18 cellular contexts compared by ENCODE assay signal in the genomic region with DNA sequence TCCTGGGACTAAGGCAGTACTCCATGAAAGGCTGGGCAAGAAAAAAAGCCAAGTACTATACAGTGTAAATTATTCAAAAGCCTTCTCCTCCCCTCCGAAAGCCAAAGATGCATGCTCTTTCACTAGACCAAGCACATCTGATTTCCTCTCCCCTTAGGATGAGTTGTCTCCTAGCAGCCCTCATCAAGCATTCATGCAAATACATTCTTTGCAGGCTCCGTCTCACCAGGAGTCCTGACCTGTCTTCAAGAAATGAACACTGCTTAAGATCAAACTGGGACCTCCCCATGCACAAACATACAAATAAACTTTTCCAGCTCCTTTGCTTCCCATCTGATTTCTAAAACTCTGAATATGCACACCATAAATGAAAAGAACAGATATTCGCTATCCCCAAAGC.
"Had no signal": no experiment of that assay in that cellular context is flagged by ENCODE, and none has a peak within 500 bp of the region (broad histone marks: within the 10 kb centered on the region; RNA-seq: fewer than 3 reads in every experiment).

No MANE protein-coding gene starts in this region.

- H3K36me3 Mint-ChIP-seq: naive thymus-derived CD4-positive, alpha-beta T cell had no signal

- H3K4me1 ChIP-seq: gastrocnemius medialis had no signal

- H3K4me3 Mint-ChIP-seq: immature natural killer cell; naive thymus-derived CD4-positive, alpha-beta T cell; nephron progenitor cell had no signal

- H3K27ac Mint-ChIP-seq: immature natural killer cell; naive thymus-derived CD4-positive, alpha-beta T cell; nephron progenitor cell had no signal

- H3K4me3 ChIP-seq: coronary artery, dorsolateral prefrontal cortex, gastrocnemius medialis, right atrium auricular region, sigmoid colon, skin epidermis, stomach, thoracic aorta, transverse colon had no signal

- H3K36me3 ChIP-seq: gastrocnemius medialis, right atrium auricular region, sigmoid colon, stomach, thoracic aorta, transverse colon had no signal

- H3K27ac ChIP-seq: coronary artery, dorsolateral prefrontal cortex, gastrocnemius medialis, right atrium auricular region, sigmoid colon, skin epidermis, thoracic aorta, transverse colon had no signal

- H3K9me3 ChIP-seq: gastrocnemius medialis, right atrium auricular region, sigmoid colon, stomach, thoracic aorta, transverse colon had no signal

- ATAC-seq: gastrocnemius medialis; left ventricle myocardium superior; naive thymus-derived CD4-positive, alpha-beta T cell had no signal

- H3K9me3 Mint-ChIP-seq: immature natural killer cell had no signal

- H3K4me1 Mint-ChIP-seq: immature natural killer cell; naive thymus-derived CD4-positive, alpha-beta T cell had no signal

- H3K27me3 ChIP-seq: gastrocnemius medialis, right atrium auricular region, sigmoid colon, stomach, transverse colon had no signal

- FAIRE-seq: keratinocyte had no signal

- DNase-seq: dorsolateral prefrontal cortex; effector CD8-positive, alpha-beta T cell; gastrocnemius medialis; immature natural killer cell; left ventricle myocardium superior; naive thymus-derived CD4-positive, alpha-beta T cell; nephron progenitor cell; posterior cingulate gyrus; sigmoid colon; stimulated activated naive CD4-positive, alpha-beta T cell; stomach; substantia nigra; transverse colon had no signal
